In the genomic region with DNA sequence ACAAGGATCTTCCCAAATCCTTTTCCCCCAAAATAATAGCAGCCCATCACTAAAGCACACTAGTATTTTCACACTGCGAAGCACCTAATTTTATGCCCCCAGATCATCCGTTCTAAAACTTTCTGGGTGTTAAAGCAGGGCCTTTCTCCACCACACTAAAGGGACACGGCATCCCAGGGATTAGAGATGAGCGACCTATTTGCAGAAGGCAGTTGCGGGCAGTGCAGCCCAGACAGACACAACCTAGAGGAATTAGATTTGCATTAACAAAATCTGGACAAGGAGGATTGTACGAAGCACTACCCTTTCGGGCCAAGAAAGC, we compare ENCODE assay signal across 8 cellular contexts. TPM values are rescaled to one million over a fixed set of nuclear protein-coding genes. Genes with fewer than 3 reads are reported as not detected.
DNase-seq lines count a peak whose midpoint lies in the region; ATAC-seq, FAIRE-seq and TF ChIP-seq lines count a peak whose summit lies in the region.

No MANE protein-coding gene starts in this region.

- TF ChIP-seq RAD21 in HepG2 (CRISPR knock-in tag; IDR thresholded peaks at IDR 0.05), result no peak

- TF ChIP-seq EP300 in HepG2 (IDR thresholded peaks at IDR 0.05; ENCODE audit: low read depth in 2 of 2, low read length in 2 of 2) (no peak), HepG2 (CRISPR knock-in tag; IDR thresholded peaks at IDR 0.05; ENCODE audit: borderline replicate concordance) (peak; percentile 32; the same call in 1 of the 2 replicates)

- CTCF ChIA-PET in HepG2 (lab: Yijun Ruan, JAX; ENCODE audit: low intra/inter-chr PET ratio, low total read pairs), result interaction anchor here (1.6 to 2.2 kb wide), 3 partner anchors 11 to 101 kb away, joined by 8 to 11 read pairs (median 10); a partner anchor contains a TSS

- in situ Hi-C loops in HepG2 (cut with HindIII; ENCODE audit: extremely low pct_ligation_motif_present, low pct_unique_long_range_greater_than_20kb), result loop anchor here (5.0 kb wide), 1 partner anchor 85 kb away; no protein-coding TSS in a partner anchor

- H3K9ac ChIP-seq in HepG2 (ENCODE audit: insufficient read depth, low read depth, low read length), result peak overlapping the region; percentile 80

- H3K27ac Mint-ChIP-seq in activated CD4-positive, alpha-beta T cell treated with anti-CD3 and anti-CD28 coated beads, Interleukin-2, amount 10 ng/mL, durations not matched to agents 24 days and 14 days, result peak overlapping the region; percentile 98

- H2AFZ ChIP-seq in HepG2 (ENCODE audit: low read length), result peak overlapping the region; percentile 99

- H3K9me3 ChIP-seq in ascending aorta (no peaks in the 10 kb centered on the region), HepG2 (ENCODE audit: low read length) (no peaks in the 10 kb centered on the region), testis (no peaks in the 10 kb centered on the region)

- no peaks in the 10 kb centered on the region for H3K27me3 Mint-ChIP-seq in activated CD4-positive, alpha-beta T cell treated with anti-CD3 and anti-CD28 coated beads, Interleukin-2, amount 10 ng/mL, durations not matched to agents 24 days and 14 days

- TF ChIP-seq POLR2A in HepG2 (IDR thresholded peaks at IDR 0.05; ENCODE audit: insufficient read depth in 1 of 2, low read depth in 2 of 2, low read length in 2 of 2), result no peak
- no peak for TF ChIP-seq POLR2A in testis (IDR thresholded peaks at IDR 0.05)

- H3K4me1 ChIP-seq in ascending aorta, result peaks cover 6 to 13% of the 10 kb centered on the region in 2 donors
- H3K4me1 ChIP-seq in HepG2 (ENCODE audit: insufficient read depth, low read length), result peaks cover 20% of the 10 kb centered on the region
- no peaks in the 10 kb centered on the region for H3K4me1 ChIP-seq in testis

- H3K9me3 Mint-ChIP-seq in activated CD4-positive, alpha-beta T cell treated with anti-CD3 and anti-CD28 coated beads, Interleukin-2, amount 10 ng/mL, durations not matched to agents 24 days and 14 days, result no peaks in the 10 kb centered on the region

- peak overlapping the region; percentile 79 for H3K4me2 ChIP-seq in HepG2 (ENCODE audit: low read depth, low read length)

- H3K4me3 ChIP-seq in ascending aorta (peak overlapping the region; percentile 71 to 96), HepG2 (replicated peaks in 1 of 3; ENCODE audit: insufficient read depth in 1 of 3, low read depth in 2 of 3, low read length in 3 of 3) (peak overlapping the region; percentile 59 to 86 (median 83)), testis (peak overlapping the region; percentile 73 to 77)

- TF ChIP-seq CTCF in ascending aorta (IDR thresholded peaks at IDR 0.05), result no peak
- no peak for TF ChIP-seq CTCF in HepG2 (CRISPR knock-in tag; IDR thresholded peaks at IDR 0.05)
- no peak for TF ChIP-seq CTCF in testis (IDR thresholded peaks at IDR 0.05)

- H3K4me3 Mint-ChIP-seq in activated CD4-positive, alpha-beta T cell treated with anti-CD3 and anti-CD28 coated beads, Interleukin-2, amount 10 ng/mL, durations not matched to agents 24 days and 14 days, result peak overlapping the region; percentile 97

- DNase-seq in activated CD4-positive, alpha-beta T cell treated with anti-CD3 and anti-CD28 coated beads, Interleukin-2, amount 10 ng/mL, durations not matched to agents 24 days and 14 days, result no peak
- DNase-seq in activated CD4-positive, alpha-beta T cell treated with anti-CD3 and anti-CD28 coated beads, Interleukin-2, amount 50 U/mL, for 4 hours, result no peak
- DNase-seq in ascending aorta (ENCODE audit: low spot score in 2 of 2) (no peak), HepG2 (ENCODE audit: low spot score) (no peak), testis (no peak), COR-L47 (lab: John Stamatoyannopoulos, UW) (no peak)

- intact Hi-C loops in activated CD4-positive, alpha-beta T cell treated with anti-CD3 and anti-CD28 coated beads, Interleukin-2, amount 10 ng/mL, durations not matched to agents 24 days and 14 days (cut with micrococcal nuclease), result loop anchor here (1.0 to 10.0 kb wide), 6 partner anchors 11 to 1913 kb away; a partner anchor contains a TSS
- intact Hi-C loops in ascending aorta (cut with DNase I), result loop anchor here (1.0 to 5.0 kb wide), 2 partner anchors 22 to 90 kb away; a partner anchor contains a TSS
- intact Hi-C loops in HepG2 (cut with micrococcal nuclease; ENCODE audit: unreplicated experiment), result loop anchor here (1.0 to 10.0 kb wide), 4 partner anchors 65 to 553 kb away; a partner anchor contains a TSS
- intact Hi-C loops in testis (cut with DNase I; ENCODE audit: low total_unique reads), result loop anchor here (5.0 kb wide), 1 partner anchor 90 kb away; a partner anchor contains a TSS

- peaks cover 14% of the 10 kb centered on the region for H3K36me3 Mint-ChIP-seq in activated CD4-positive, alpha-beta T cell treated with anti-CD3 and anti-CD28 coated beads, Interleukin-2, amount 10 ng/mL, durations not matched to agents 24 days and 14 days (ENCODE audit: low read depth)

- WGBS in HepG2 (ENCODE audit: low lambda C conversion rate), result 2% methylated on average over 7 of the region's 7 CpGs
- 0 to 2% methylated on average over 6 to 7 of the region's 7 CpGs for WGBS in testis, 2 donors

- POLR2A ChIA-PET in HepG2 (lab: Yijun Ruan, JAX), result interaction anchor here (0.7 to 3.6 kb wide), 14 partner anchors 10 to 712 kb away, joined by 3 to 51 read pairs (median 4); a partner anchor contains a TSS

- no peak for ATAC-seq in HepG2
- ATAC-seq in HG02623 (IDR thresholded peaks at IDR 0.05; ENCODE audit: unreplicated experiment), result no peak
- ATAC-seq in GM19324 (IDR thresholded peaks at IDR 0.05; ENCODE audit: low FRiP score, unreplicated experiment), result no peak

- no peaks in the 10 kb centered on the region for H4K20me1 ChIP-seq in HepG2 (ENCODE audit: insufficient read depth, low read length)

- H3K27me3 ChIP-seq in ascending aorta (no peaks in the 10 kb centered on the region), HepG2 (ENCODE audit: control insufficient read depth in 1 of 2, insufficient read depth in 2 of 2, low read length in 2 of 2) (no peaks in the 10 kb centered on the region), testis (no peaks in the 10 kb centered on the region)

- peaks cover 4 to 8% of the 10 kb centered on the region in 2 donors for H3K36me3 ChIP-seq in ascending aorta
- peaks cover 0 to 10% of the 10 kb centered on the region in 2 experiments; a peak in 2 of 5 replicates for H3K36me3 ChIP-seq in HepG2 (replicated peaks in 1 of 2; ENCODE audit: control insufficient read depth in 1 of 2, insufficient read depth in 2 of 2, low read length in 2 of 2)
- H3K36me3 ChIP-seq in testis (ENCODE audit: low read depth, missing control alignments), result no peaks in the 10 kb centered on the region

- FAIRE-seq in HepG2 (lab: Jason Lieb, UNC), result no peak

- H3K79me2 ChIP-seq in HepG2 (ENCODE audit: insufficient read depth, low read length), result peaks cover 4% of the 10 kb centered on the region

- H3K27ac ChIP-seq in ascending aorta (peak overlapping the region; percentile 77 to 79), HepG2 (ENCODE audit: extremely low read length, insufficient read depth, low read length) (peak overlapping the region; percentile 82), testis (peak overlapping the region; percentile 82 to 91)

- TSS peak; percentile 71 for BruUV-seq in HepG2 (replicated peaks; lab: Mats Ljungman, UMichigan)

- H3K4me1 Mint-ChIP-seq in activated CD4-positive, alpha-beta T cell treated with anti-CD3 and anti-CD28 coated beads, Interleukin-2, amount 10 ng/mL, durations not matched to agents 24 days and 14 days, result peaks cover 12% of the 10 kb centered on the region

RNA-seq across cellular contexts. Expression of a gene that starts 0.4 kb away (rescaled TPM):
- 11.1 and 12.2 TPM in 2 replicates for total RNA-seq in activated CD4-positive, alpha-beta T cell treated with anti-CD3 and anti-CD28 coated beads, Interleukin-2, amount 10 ng/mL, durations not matched to agents 24 days and 14 days
- not detected for total RNA-seq in ascending aorta
- total RNA-seq in HepG2 (2016; rRNA removed; fragmentation: Illumina TruSeq; extraction: Trizol), result 10.2 and 11.1 TPM in 2 replicates
- total RNA-seq in HepG2 (2016; cell fraction: cytosol; rRNA removed; fragmentation: Illumina TruSeq; extraction: Trizol; ENCODE audit: low read depth), result 2.1 and 3.3 TPM in 2 replicates
- total RNA-seq in HepG2 (2016; cell fraction: insoluble cytoplasmic fraction; rRNA removed; fragmentation: Illumina TruSeq; extraction: Trizol), result 9.7 TPM in 2 replicates
- total RNA-seq in HepG2 (2016; cell fraction: membrane; rRNA removed; fragmentation: Illumina TruSeq; extraction: Trizol), result 4.5 and 5.0 TPM in 2 replicates
- 13.2 and 13.4 TPM in 2 replicates for total RNA-seq in HepG2 (2016; cell fraction: nucleus; rRNA removed; fragmentation: Illumina TruSeq; extraction: Trizol)
- polyA plus RNA-seq in HepG2 (2011; rRNA removed), result 9.2 and 10.8 TPM in 2 replicates
- 3.0 and 4.8 TPM in 2 replicates for polyA plus RNA-seq in HepG2 (2011; cell fraction: cytosol; rRNA removed)
- polyA plus RNA-seq in HepG2 (2011; cell fraction: nucleus; rRNA removed), result 8.5 and 9.2 TPM in 2 replicates
- polyA plus RNA-seq in HepG2 (2012), result 6.6 and 9.1 TPM in 2 replicates
- 0.95 and 1.2 TPM in 2 replicates for polyA plus RNA-seq in HepG2 (2016; cell fraction: cytosol; fragmentation: Illumina TruSeq; extraction: Trizol; ENCODE audit: low read depth)
- polyA plus RNA-seq in HepG2 (2016; cell fraction: insoluble cytoplasmic fraction; fragmentation: Illumina TruSeq; extraction: Trizol; ENCODE audit: low read depth), result 6.3 and 7.1 TPM in 2 replicates
- polyA plus RNA-seq in HepG2 (2016; cell fraction: membrane; fragmentation: Illumina TruSeq; extraction: Trizol; ENCODE audit: low read depth), result 1.4 and 2.4 TPM in 2 replicates
- 10.9 and 12.4 TPM in 2 replicates for polyA plus RNA-seq in HepG2 (2016; cell fraction: nucleus; fragmentation: Illumina TruSeq; extraction: Trizol; ENCODE audit: insufficient read depth, low read depth)
- 5.9 and 6.3 TPM in 2 replicates for polyA minus RNA-seq in HepG2 (2011; rRNA and poly(A)+ RNA removed; ENCODE audit: low replicate concordance)
- 3.8 TPM in 2 replicates for polyA minus RNA-seq in HepG2 (2011; cell fraction: cytosol; rRNA and poly(A)+ RNA removed)
- polyA minus RNA-seq in HepG2 (2011; cell fraction: nucleus; rRNA and poly(A)+ RNA removed), result 32.2 and 36.7 TPM in 2 replicates
- total RNA-seq in testis, result 10 to 100 TPM; 15.7 TPM
- polyA plus RNA-seq in testis (ENCODE audit: insufficient read depth, low read depth, low replicate concordance), result 11.0 TPM

RNA-seq across cellular contexts. Expression of a gene that starts 21.9 kb away (rescaled TPM):
- 74.5 and 82.7 TPM in 2 replicates for total RNA-seq in activated CD4-positive, alpha-beta T cell treated with anti-CD3 and anti-CD28 coated beads, Interleukin-2, amount 10 ng/mL, durations not matched to agents 24 days and 14 days
- total RNA-seq in ascending aorta (68.6 TPM), HepG2 (2016; rRNA removed; fragmentation: Illumina TruSeq; extraction: Trizol) (29.5 and 67.5 TPM in 2 replicates), testis (100 to 1,000 TPM; 122 to 158 TPM)
- 40.7 and 41.5 TPM in 2 replicates for total RNA-seq in HepG2 (2016; cell fraction: cytosol; rRNA removed; fragmentation: Illumina TruSeq; extraction: Trizol; ENCODE audit: low read depth)
- total RNA-seq in HepG2 (2016; cell fraction: insoluble cytoplasmic fraction; rRNA removed; fragmentation: Illumina TruSeq; extraction: Trizol), result 31.6 and 68.1 TPM in 2 replicates
- 60.2 and 61.9 TPM in 2 replicates for total RNA-seq in HepG2 (2016; cell fraction: membrane; rRNA removed; fragmentation: Illumina TruSeq; extraction: Trizol)
- total RNA-seq in HepG2 (2016; cell fraction: nucleus; rRNA removed; fragmentation: Illumina TruSeq; extraction: Trizol), result 109 and 139 TPM in 2 replicates
- polyA plus RNA-seq in HepG2 (2011; rRNA removed) (160 and 166 TPM in 2 replicates), testis (ENCODE audit: insufficient read depth, low read depth, low replicate concordance) (91.0 TPM)
- polyA plus RNA-seq in HepG2 (2011; cell fraction: cytosol; rRNA removed), result 21.7 and 32.9 TPM in 2 replicates
- 486 and 524 TPM in 2 replicates for polyA plus RNA-seq in HepG2 (2011; cell fraction: nucleus; rRNA removed)
- polyA plus RNA-seq in HepG2 (2012), result 100.0 and 116 TPM in 2 replicates
- 60.0 and 71.8 TPM in 2 replicates for polyA plus RNA-seq in HepG2 (2016; cell fraction: cytosol; fragmentation: Illumina TruSeq; extraction: Trizol; ENCODE audit: low read depth)
- 34.8 and 36.0 TPM in 2 replicates for polyA plus RNA-seq in HepG2 (2016; cell fraction: insoluble cytoplasmic fraction; fragmentation: Illumina TruSeq; extraction: Trizol; ENCODE audit: low read depth)
- 64.9 and 65.2 TPM in 2 replicates for polyA plus RNA-seq in HepG2 (2016; cell fraction: membrane; fragmentation: Illumina TruSeq; extraction: Trizol; ENCODE audit: low read depth)
- polyA plus RNA-seq in HepG2 (2016; cell fraction: nucleus; fragmentation: Illumina TruSeq; extraction: Trizol; ENCODE audit: insufficient read depth, low read depth), result 350 and 353 TPM in 2 replicates
- polyA minus RNA-seq in HepG2 (2011; rRNA and poly(A)+ RNA removed; ENCODE audit: low replicate concordance), result 22.0 and 25.4 TPM in 2 replicates
- 12.3 and 13.9 TPM in 2 replicates for polyA minus RNA-seq in HepG2 (2011; cell fraction: cytosol; rRNA and poly(A)+ RNA removed)
- 143 and 163 TPM in 2 replicates for polyA minus RNA-seq in HepG2 (2011; cell fraction: nucleus; rRNA and poly(A)+ RNA removed)

RNA-seq across cellular contexts. Expression of a gene that starts 22.1 kb away (rescaled TPM):
- 67.2 and 69.2 TPM in 2 replicates for total RNA-seq in activated CD4-positive, alpha-beta T cell treated with anti-CD3 and anti-CD28 coated beads, Interleukin-2, amount 10 ng/mL, durations not matched to agents 24 days and 14 days
- total RNA-seq in ascending aorta, result 8.7 TPM
- total RNA-seq in HepG2 (2016; rRNA removed; fragmentation: Illumina TruSeq; extraction: Trizol), result 39.0 and 39.9 TPM in 2 replicates
- total RNA-seq in HepG2 (2016; cell fraction: cytosol; rRNA removed; fragmentation: Illumina TruSeq; extraction: Trizol; ENCODE audit: low read depth), result 167 and 185 TPM in 2 replicates
- total RNA-seq in HepG2 (2016; cell fraction: insoluble cytoplasmic fraction; rRNA removed; fragmentation: Illumina TruSeq; extraction: Trizol), result 35.8 and 38.9 TPM in 2 replicates
- 49.6 and 57.4 TPM in 2 replicates for total RNA-seq in HepG2 (2016; cell fraction: membrane; rRNA removed; fragmentation: Illumina TruSeq; extraction: Trizol)
- total RNA-seq in HepG2 (2016; cell fraction: nucleus; rRNA removed; fragmentation: Illumina TruSeq; extraction: Trizol), result 58.7 and 64.6 TPM in 2 replicates
- 14.5 and 14.6 TPM in 2 replicates for polyA plus RNA-seq in HepG2 (2011; rRNA removed)
- polyA plus RNA-seq in HepG2 (2011; cell fraction: cytosol; rRNA removed), result 4.2 and 5.7 TPM in 2 replicates
- 19.2 and 22.7 TPM in 2 replicates for polyA plus RNA-seq in HepG2 (2011; cell fraction: nucleus; rRNA removed)
- polyA plus RNA-seq in HepG2 (2012), result 17.7 and 19.4 TPM in 2 replicates
- polyA plus RNA-seq in HepG2 (2016; cell fraction: cytosol; fragmentation: Illumina TruSeq; extraction: Trizol; ENCODE audit: low read depth), result 3.0 and 3.6 TPM in 2 replicates
- polyA plus RNA-seq in HepG2 (2016; cell fraction: insoluble cytoplasmic fraction; fragmentation: Illumina TruSeq; extraction: Trizol; ENCODE audit: low read depth), result 32.8 TPM in 2 replicates
- polyA plus RNA-seq in HepG2 (2016; cell fraction: membrane; fragmentation: Illumina TruSeq; extraction: Trizol; ENCODE audit: low read depth), result 5.3 and 6.9 TPM in 2 replicates
- polyA plus RNA-seq in HepG2 (2016; cell fraction: nucleus; fragmentation: Illumina TruSeq; extraction: Trizol; ENCODE audit: insufficient read depth, low read depth), result 83.1 and 93.6 TPM in 2 replicates
- polyA minus RNA-seq in HepG2 (2011; rRNA and poly(A)+ RNA removed; ENCODE audit: low replicate concordance), result 6.9 and 18.9 TPM in 2 replicates
- polyA minus RNA-seq in HepG2 (2011; cell fraction: cytosol; rRNA and poly(A)+ RNA removed), result 12.6 and 23.0 TPM in 2 replicates
- 73.4 and 77.6 TPM in 2 replicates for polyA minus RNA-seq in HepG2 (2011; cell fraction: nucleus; rRNA and poly(A)+ RNA removed)
- 10 to 100 TPM; 39.5 to 81.8 TPM for total RNA-seq in testis
- polyA plus RNA-seq in testis (ENCODE audit: insufficient read depth, low read depth, low replicate concordance), result 69.3 TPM
